22 cellular contexts compared by ENCODE assay signal in genomic region chr14:68042002-68042401, GRCh38.
A peak's percentile ranks its signal among the peaks of the same experiment; 100 is the strongest.
DNase-seq lines count a peak whose midpoint lies in the region; ATAC-seq and TF ChIP-seq lines count a peak whose summit lies in the region.
"Had no signal": no experiment of that assay in that cellular context is flagged by ENCODE, and none has a peak within 500 bp of the region (broad histone marks: within the 10 kb centered on the region; RNA-seq: fewer than 3 reads in every experiment).

No MANE protein-coding gene starts in this region.

- H3K4me3 ChIP-seq in PC-3 (ENCODE audit: low read length) (no peak overlapping the region), stomach smooth muscle (ENCODE audit: low read length in 2 of 2) (no peak overlapping the region)
- H3K4me3 ChIP-seq: BLaER1 had no signal

- H3K36me3 ChIP-seq in PC-3 (ENCODE audit: low read depth, low read length): no peaks in the 10 kb centered on the region
- H3K36me3 ChIP-seq in stomach smooth muscle (ENCODE audit: control insufficient read depth in 2 of 2, insufficient read depth in 2 of 2, low read length in 2 of 2): no peaks in the 10 kb centered on the region
- H3K36me3 ChIP-seq: BLaER1 had no signal

- H3K4me3 Mint-ChIP-seq in immature natural killer cell: no peak overlapping the region
- H3K4me3 Mint-ChIP-seq: stimulated activated naive CD8-positive, alpha-beta T cell treated with anti-CD3 and anti-CD28 coated beads, Interleukin-15, amount 100 ng/mL, for 72 hours; T-cell had no signal

- no peak overlapping the region for H3K27ac Mint-ChIP-seq in immature natural killer cell
- H3K27ac Mint-ChIP-seq: activated T-helper 2 cell treated with anti-CD3 and anti-CD28 coated beads, Interferon-gamma antibody, Interleukin-2, Interleukin-4, amounts not matched to agents 10 μg/mL and 5 μg/mL and 100 μg/mL, durations not matched to agents 14 hours and 24 hours and 36 hours; stimulated activated naive CD8-positive, alpha-beta T cell treated with anti-CD3 and anti-CD28 coated beads, Interleukin-15, amount 100 ng/mL, for 72 hours; T-cell had no signal

- no peaks in the 10 kb centered on the region for H3K27me3 Mint-ChIP-seq in immature natural killer cell (ENCODE audit: low read depth in 3 of 3)
- H3K27me3 Mint-ChIP-seq: stimulated activated naive CD8-positive, alpha-beta T cell treated with anti-CD3 and anti-CD28 coated beads, Interleukin-15, amount 100 ng/mL, for 72 hours; T-cell had no signal

- H4K20me1 ChIP-seq in PC-3 (ENCODE audit: low read length): no peaks in the 10 kb centered on the region
- H4K20me1 ChIP-seq: BLaER1 had no signal

- H3K4me1 ChIP-seq in PC-3 (ENCODE audit: insufficient read depth, low read length) (peaks cover 8% of the 10 kb centered on the region; the same call in 1 of the 2 replicates), stomach smooth muscle (ENCODE audit: control insufficient read depth, insufficient read depth, low read length) (peaks cover 19% of the 10 kb centered on the region)
- H3K4me1 ChIP-seq: BLaER1 had no signal

- H3K9me3 ChIP-seq in PC-3 (ENCODE audit: low read length) (no peaks in the 10 kb centered on the region), stomach smooth muscle (ENCODE audit: control insufficient read depth in 2 of 2, low read length in 2 of 2) (no peaks in the 10 kb centered on the region)
- H3K9me3 ChIP-seq: BLaER1 had no signal

- ATAC-seq in PC-3 (peak; percentile 65), HG03025 (IDR thresholded peaks at IDR 0.05; ENCODE audit: low FRiP score, unreplicated experiment) (no peak)
- ATAC-seq: stimulated activated naive CD8-positive, alpha-beta T cell treated with anti-CD3 and anti-CD28 coated beads, Interleukin-15, amount 100 ng/mL, for 72 hours; T-cell had no signal

- DNase-seq in DMS79 treated with DMSO at 0.1 percent for 48 hours (lab: John Stamatoyannopoulos, UW) (peak; percentile 56), DMS79 (lab: John Stamatoyannopoulos, UW) (no peak), PC-3 (no peak), left kidney (ENCODE audit: low read depth, low spot score) (peak; percentile 36), immature natural killer cell (no peak), SW480 (ENCODE audit: low spot score) (no peak)
- DNase-seq: amygdala; DMS153; head of caudate nucleus; KG1; kidney; midbrain; NK-92 treated with Interleukin-12 subunit alpha and Interleukin-12 subunit beta, amount 100 ng/mL, for 24 hours; posterior cingulate gyrus; stimulated activated naive CD8-positive, alpha-beta T cell treated with anti-CD3 and anti-CD28 coated beads, Interleukin-15, amount 100 ng/mL, for 72 hours; T-cell had no signal

- H3K4me2 ChIP-seq in PC-3 (ENCODE audit: low read length): no peak overlapping the region
- H3K4me2 ChIP-seq: BLaER1 had no signal

- no peaks in the 10 kb centered on the region for H3K9me3 Mint-ChIP-seq in immature natural killer cell
- H3K9me3 Mint-ChIP-seq: activated T-helper 2 cell treated with anti-CD3 and anti-CD28 coated beads, Interferon-gamma antibody, Interleukin-2, Interleukin-4, amounts not matched to agents 10 μg/mL and 5 μg/mL and 100 μg/mL, durations not matched to agents 14 hours and 24 hours and 36 hours; stimulated activated naive CD8-positive, alpha-beta T cell treated with anti-CD3 and anti-CD28 coated beads, Interleukin-15, amount 100 ng/mL, for 72 hours; T-cell had no signal

- TF ChIP-seq CTCF in PC-3 (conservative IDR thresholded peaks at IDR 0.05; ENCODE audit: low read depth, low read length): no peak

- POLR2A ChIA-PET in PC-3 (lab: Charles Lee; ENCODE audit: unreplicated experiment): interaction anchor here (0.6 kb wide), 1 partner anchor 15 kb away, joined by 6 read pairs; no protein-coding TSS in a partner anchor

- intact Hi-C loops in PC-3 (cut with micrococcal nuclease): loop anchor here (2.0 kb wide), 1 partner anchor 23 kb away; no protein-coding TSS in a partner anchor

- no peak overlapping the region for H3K27ac ChIP-seq in PC-3 (ENCODE audit: low read length)
- peak overlapping the region; percentile 59 for H3K27ac ChIP-seq in stomach smooth muscle (ENCODE audit: low read length)
- H3K27ac ChIP-seq: 22Rv1, BLaER1, RWPE1 had no signal

- no peak overlapping the region for H2AFZ ChIP-seq in PC-3 (ENCODE audit: low read length)

- H3K36me3 Mint-ChIP-seq in immature natural killer cell: peaks cover 0 to 6% (median 0%) of the 10 kb centered on the region in 3 donors

- H3F3A ChIP-seq in PC-3 (ENCODE audit: low read length, unreplicated experiment): no peaks in the 10 kb centered on the region

- CTCF ChIA-PET in PC-3 (lab: Charles Lee): interaction anchor here (0.5 to 0.6 kb wide), 2 partner anchors 24 to 98 kb away, joined by 3 to 8 read pairs; no protein-coding TSS in a partner anchor

- H3K79me2 ChIP-seq in PC-3 (ENCODE audit: low read length): no peaks in the 10 kb centered on the region

- H3K27me3 ChIP-seq in PC-3 (ENCODE audit: low read length): no peaks in the 10 kb centered on the region
- H3K27me3 ChIP-seq in stomach smooth muscle (ENCODE audit: control insufficient read depth in 1 of 2, insufficient read depth in 2 of 2, low read length in 2 of 2): no peaks in the 10 kb centered on the region
- H3K27me3 ChIP-seq: BLaER1 had no signal

- no peaks in the 10 kb centered on the region for H3K9me2 ChIP-seq in PC-3 (replicated peaks; ENCODE audit: low read length)

- BruUV-seq in PC-3 (replicated peaks; lab: Mats Ljungman, UMichigan): no TSS peak

- no peaks in the 10 kb centered on the region for H3K4me1 Mint-ChIP-seq in immature natural killer cell
- H3K4me1 Mint-ChIP-seq: stimulated activated naive CD8-positive, alpha-beta T cell treated with anti-CD3 and anti-CD28 coated beads, Interleukin-15, amount 100 ng/mL, for 72 hours had no signal

- H3K9ac ChIP-seq in PC-3 (ENCODE audit: low read length): no peak overlapping the region
- H3K9ac ChIP-seq in stomach smooth muscle (ENCODE audit: low read length in 2 of 2): no peak overlapping the region
- H3K9ac ChIP-seq: BLaER1 had no signal

Comparison
In these comparisons a context has a peak if more than half of its experiments do, and no peak if none do; other contexts are left out.
1. DNase-seq: peak in DMS79 treated with DMSO at 0.1 percent for 48 hours (single experiment) and left kidney (single experiment); none in DMS79 (single experiment), PC-3 (single experiment), immature natural killer cell (0 of 3) and SW480 (single experiment).